ENCODE assay signal across 10 cellular contexts in the genomic region with DNA sequence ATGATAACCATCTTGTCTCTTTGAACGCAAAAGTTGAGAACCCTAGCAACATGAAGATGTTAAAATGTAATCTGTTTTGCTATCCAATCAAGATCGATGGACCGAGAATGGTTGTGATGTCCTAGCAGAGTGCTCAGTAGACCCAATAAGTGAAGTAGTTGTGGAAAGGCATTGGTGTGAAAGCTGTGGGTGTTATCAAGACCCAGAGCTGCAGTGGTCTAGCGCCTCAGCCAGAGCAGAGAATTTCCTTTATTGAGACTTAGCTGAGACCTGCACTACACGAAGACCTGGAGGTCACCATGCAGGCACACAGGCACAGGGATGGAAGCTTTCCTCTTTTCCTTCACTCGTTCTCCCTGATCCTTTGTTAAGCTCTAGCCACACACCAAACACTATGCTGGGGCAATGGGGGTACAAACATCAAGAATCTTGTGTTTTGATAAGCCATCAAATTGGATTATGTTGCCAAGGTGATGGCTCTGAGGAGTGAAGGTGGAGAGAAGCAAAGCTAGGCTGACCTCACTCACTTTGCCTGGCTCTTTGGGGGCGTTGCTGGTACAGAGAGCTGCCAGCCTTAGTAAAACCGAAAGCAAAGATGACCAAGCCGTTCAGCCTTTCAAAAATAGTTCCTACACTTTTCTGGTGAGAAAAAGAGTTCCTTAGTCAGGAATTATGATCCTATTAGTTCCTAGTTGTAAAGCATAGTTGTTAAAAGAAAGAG. TPM values are rescaled to one million over a fixed set of nuclear protein-coding genes. Genes with fewer than 3 reads are reported as not detected.
DNase-seq lines count a peak whose midpoint lies in the region; ATAC-seq and FAIRE-seq lines count a peak whose summit lies in the region.
"Had no signal": no experiment of that assay in that cellular context is flagged by ENCODE, and none has a peak within 500 bp of the region (broad histone marks: within the 10 kb centered on the region; RNA-seq: fewer than 3 reads in every experiment).

No MANE protein-coding gene starts in this region.

- H2AK5ac ChIP-seq in mesendoderm (ENCODE audit: low read length): no peak overlapping the region

- no peak overlapping the region for H4K8ac ChIP-seq in mesendoderm (ENCODE audit: low read depth, low read length)

- H3K79me2 ChIP-seq in mesendoderm (ENCODE audit: control insufficient read depth, insufficient read depth, low read length): no peaks in the 10 kb centered on the region

- no peak overlapping the region for H3K23ac ChIP-seq in mesendoderm (ENCODE audit: low read length)

- H3K4me3 ChIP-seq in mesendoderm (ENCODE audit: low read length): no peak overlapping the region

- H3K56ac ChIP-seq in mesendoderm (ENCODE audit: low read length): no peak overlapping the region

- H2BK120ac ChIP-seq in mesendoderm (ENCODE audit: low read depth, low read length): no peak overlapping the region

- WGBS in mesendoderm (ENCODE audit: extremely low coverage, insufficient coverage, low lambda C conversion rate): no CpG with 5 or more reads among the region's 9 CpGs

- H3K27ac ChIP-seq in mesendoderm (ENCODE audit: low read depth, low read length): no peak overlapping the region

- no peaks in the 10 kb centered on the region for H3K36me3 ChIP-seq in mesendoderm (ENCODE audit: control insufficient read depth, insufficient read depth, low read length)

- H3K79me1 ChIP-seq in mesendoderm (ENCODE audit: low read length): no peaks in the 10 kb centered on the region

- H3K18ac ChIP-seq in mesendoderm (ENCODE audit: low read length): no peak overlapping the region

- H2BK15ac ChIP-seq in mesendoderm (replicated peaks; ENCODE audit: low read depth): no peak overlapping the region

- H3K4ac ChIP-seq in mesendoderm (ENCODE audit: low read depth, low read length): no peak overlapping the region

- no peak overlapping the region for H3K9ac ChIP-seq in mesendoderm (ENCODE audit: low read length)

- H2BK5ac ChIP-seq in mesendoderm (ENCODE audit: low read length): no peak overlapping the region

- no peaks in the 10 kb centered on the region for H3K4me1 ChIP-seq in mesendoderm (ENCODE audit: control insufficient read depth, low read depth, low read length)

- DNase-seq in mesendoderm: peak; percentile 81
- no peak for DNase-seq in HCEC 1CT
- DNase-seq in HTR-8/SVneo (ENCODE audit: insufficient read length, low spot score): no peak
- DNase-seq in NCI-H2196 (lab: John Stamatoyannopoulos, UW; ENCODE audit: unreplicated experiment): no peak
- DNase-seq in OCI-M2 (lab: John Stamatoyannopoulos, UW; ENCODE audit: unreplicated experiment): no peak
- DNase-seq: NCI-H748 treated with DMSO at 0.1 percent for 48 hours had no signal

- H3K27me3 ChIP-seq in mesendoderm (ENCODE audit: insufficient read depth, low read length, poor library complexity): no peaks in the 10 kb centered on the region

- no peak overlapping the region for H3K4me2 ChIP-seq in mesendoderm (ENCODE audit: low read length)

- H4K5ac ChIP-seq in mesendoderm (ENCODE audit: low read length): no peak overlapping the region

- no peak for FAIRE-seq in HTR-8/SVneo (lab: Jason Lieb, UNC)
- FAIRE-seq: islet of Langerhans had no signal

- ATAC-seq in GM18499 (IDR thresholded peaks at IDR 0.05; ENCODE audit: insufficient read depth, unreplicated experiment) (peak; percentile 57), GM21528 (IDR thresholded peaks at IDR 0.05; ENCODE audit: low FRiP score, unreplicated experiment) (peak; percentile 73), HG03571 (IDR thresholded peaks at IDR 0.05; ENCODE audit: unreplicated experiment) (peak; percentile 65)

RNA-seq across cellular contexts. Expression of a gene that starts 24.1 kb away (rescaled TPM):
- 29.7 TPM for polyA plus RNA-seq in mesendoderm (2013, experiment 1 of 2)
- 32.3 TPM for polyA plus RNA-seq in mesendoderm (2013, experiment 2 of 2)

RNA-seq across cellular contexts. Expression of a gene that starts 35.7 kb away (rescaled TPM):
- polyA plus RNA-seq in mesendoderm (2013, experiment 1 of 2): 1.6 TPM
- 1.5 TPM for polyA plus RNA-seq in mesendoderm (2013, experiment 2 of 2)
